ENCODE assay signal across 9 cellular contexts in the genomic region with DNA sequence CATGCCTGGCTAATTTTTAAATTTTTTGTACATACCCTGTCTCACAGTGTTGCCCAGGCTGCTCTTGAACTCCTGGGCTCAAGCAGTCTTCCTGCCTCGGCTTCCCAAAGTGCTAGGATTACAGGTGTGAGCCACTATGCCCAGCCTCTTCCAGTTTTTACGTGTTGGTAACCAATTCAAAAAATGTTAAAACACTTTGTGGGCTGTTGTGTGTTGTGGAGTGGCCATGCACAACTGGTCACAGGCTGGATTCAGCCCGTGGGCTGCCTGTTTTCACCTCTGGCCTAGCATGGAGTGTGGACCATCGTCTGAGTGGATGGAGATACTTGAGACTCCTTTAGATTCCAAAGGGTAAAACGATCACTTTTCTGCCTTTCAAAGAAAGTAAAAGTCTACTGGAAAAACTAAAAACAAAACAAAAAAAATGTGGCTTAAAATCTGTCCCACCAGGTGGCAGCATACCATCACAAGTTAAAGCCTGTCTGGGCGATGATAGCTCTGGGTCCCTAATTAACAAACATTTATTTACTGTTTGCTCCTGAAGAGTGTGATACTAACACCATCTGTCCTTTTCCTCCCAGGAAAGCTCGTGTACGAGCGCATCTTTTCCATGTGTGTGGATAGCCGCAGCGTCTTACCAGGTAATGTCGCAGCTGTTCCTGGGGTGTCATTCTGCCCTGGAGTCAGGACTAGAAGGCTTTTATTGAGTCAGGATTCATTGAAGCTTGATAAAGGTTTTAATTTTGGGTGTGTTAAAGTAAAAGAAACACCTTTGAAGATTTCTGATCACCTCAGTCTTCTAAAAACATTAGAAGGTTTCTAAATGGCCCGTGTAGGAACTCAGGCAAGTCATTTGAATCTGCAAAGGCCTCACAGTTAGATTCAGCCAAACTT. TPM values are rescaled to one million over a fixed set of nuclear protein-coding genes. Genes with fewer than 3 reads are reported as not detected.
A peak's percentile ranks its signal among the peaks of the same experiment; 100 is the strongest.
DNase-seq lines count a peak whose midpoint lies in the region; ATAC-seq and TF ChIP-seq lines count a peak whose summit lies in the region.
"Had no signal": no experiment of that assay in that cellular context is flagged by ENCODE, and none has a peak within 500 bp of the region (broad histone marks: within the 10 kb centered on the region; RNA-seq: fewer than 3 reads in every experiment).

No MANE protein-coding gene starts in this region.

- H3K27ac ChIP-seq in hepatocyte, result no peak overlapping the region

- H3K4me2 ChIP-seq in hepatocyte, result no peak overlapping the region

- H3K9me3 ChIP-seq in adipocyte (ENCODE audit: control insufficient read depth, low read length) (no peaks in the 10 kb centered on the region), hepatocyte (ENCODE audit: low read depth) (no peaks in the 10 kb centered on the region)

- H3K4me1 ChIP-seq in adipocyte (ENCODE audit: control insufficient read depth, insufficient read depth, low read length), result peaks cover 7% of the 10 kb centered on the region
- H3K4me1 ChIP-seq in hepatocyte (ENCODE audit: insufficient read depth), result no peaks in the 10 kb centered on the region

- H3K27me3 ChIP-seq in adipocyte (replicated peaks; ENCODE audit: control insufficient read depth, insufficient read depth, low read length) (no peaks in the 10 kb centered on the region), hepatocyte (no peaks in the 10 kb centered on the region)

- H3K9me2 ChIP-seq in hepatocyte (replicated peaks; ENCODE audit: insufficient read depth), result no peaks in the 10 kb centered on the region

- no peaks in the 10 kb centered on the region for H4K20me1 ChIP-seq in hepatocyte (ENCODE audit: insufficient read depth, poor library complexity, severe bottlenecking)

- H3K9ac ChIP-seq in adipocyte (ENCODE audit: low read length), result no peak overlapping the region

- ATAC-seq in GM18858 (IDR thresholded peaks at IDR 0.05; ENCODE audit: unreplicated experiment), result no peak
- ATAC-seq in HG03439 (IDR thresholded peaks at IDR 0.05; ENCODE audit: unreplicated experiment), result no peak

- peaks cover 21% of the 10 kb centered on the region for H3K36me3 ChIP-seq in adipocyte (ENCODE audit: control insufficient read depth, insufficient read depth, low read length, severe bottlenecking)
- H3K36me3 ChIP-seq in hepatocyte (replicated peaks; ENCODE audit: insufficient read depth, low read depth), result no peaks in the 10 kb centered on the region

- 72% methylated on average over 13 of the region's 13 CpGs for WGBS in hepatocyte (ENCODE audit: low lambda C conversion rate, missing lambda C conversion rate)

- H3K4me3 ChIP-seq in GM12864 (ENCODE audit: low read depth, low read length) (no peak overlapping the region), adipocyte (ENCODE audit: low read length) (no peak overlapping the region), hepatocyte (no peak overlapping the region)

- DNase-seq in AG20443 (ENCODE audit: low spot score), result peak; percentile 55
- DNase-seq in GM12864 (ENCODE audit: low read depth), result peak; percentile 12
- DNase-seq in NCI-H2227 (lab: John Stamatoyannopoulos, UW; ENCODE audit: unreplicated experiment), result peak; percentile 58
- DNase-seq in adipocyte (ENCODE audit: low read depth), result peak; percentile 68
- peak; percentile 52 for DNase-seq in hepatocyte (ENCODE audit: low spot score)
- peak; percentile 6 to 9 for DNase-seq in stimulated activated CD4-positive, alpha-beta T cell treated with anti-CD3 and anti-CD28 coated beads, Interleukin-4, amount 100 ng/mL, for 48 hours (ENCODE audit: low read depth in 2 of 2)
- DNase-seq: naive B cell had no signal

- TF ChIP-seq CTCF in GM12864 (IDR thresholded peaks at IDR 0.05; ENCODE audit: low read depth, low read length, missing control alignments), result peak; percentile 40
- TF ChIP-seq CTCF in hepatocyte (IDR thresholded peaks at IDR 0.05; ENCODE audit: poor library complexity), result peak; percentile 75

- H3K79me2 ChIP-seq in hepatocyte, result no peaks in the 10 kb centered on the region

- no peak overlapping the region for H2AFZ ChIP-seq in hepatocyte

RNA-seq across cellular contexts. Expression of gene VPS35L, which starts 45.8 kb away (rescaled TPM):
- total RNA-seq in hepatocyte, result 47.5 and 55.1 TPM in 2 replicates
- polyA plus RNA-seq in hepatocyte, result 52.8 and 56.1 TPM in 2 replicates

Comparison
In these comparisons a context has a peak if more than half of its experiments do, and no peak if none do; other contexts are left out.
1. DNase-seq: peak in every context shown above with its lines; median percentile 68 in adipocyte; 58 in NCI-H2227; 55 in AG20443; 52 in hepatocyte; 12 in GM12864; 8 in stimulated activated CD4-positive, alpha-beta T cell treated with anti-CD3 and anti-CD28 coated beads, Interleukin-4, amount 100 ng/mL, for 48 hours.